9 cellular contexts compared by ENCODE assay signal in genomic region chr5:141753971-141754713, GRCh38.
DNase-seq lines count a peak whose midpoint lies in the region; ATAC-seq and TF ChIP-seq lines count a peak whose summit lies in the region.
"Had no signal": no experiment of that assay in that cellular context is flagged by ENCODE, and none has a peak within 500 bp of the region (broad histone marks: within the 10 kb centered on the region; RNA-seq: fewer than 3 reads in every experiment).

No MANE protein-coding gene starts in this region.

- no peak for TF ChIP-seq EP300 in transverse colon (IDR thresholded peaks at IDR 0.05; ENCODE audit: low read depth)

- intact Hi-C loops in right lobe of liver (cut with DNase I) (no loop called here), transverse colon (cut with DNase I; ENCODE audit: low total_unique reads) (no loop called here)

- no peaks in the 10 kb centered on the region for H3K9me3 ChIP-seq in right lobe of liver
- no peaks in the 10 kb centered on the region for H3K9me3 ChIP-seq in transverse colon

- H3K27me3 ChIP-seq in right lobe of liver (no peaks in the 10 kb centered on the region), transverse colon (peaks cover 42% of the 10 kb centered on the region)

- ATAC-seq in right lobe of liver (peak; percentile 10 to 54 (median 37)), GM18909 (IDR thresholded peaks at IDR 0.05; ENCODE audit: poor library complexity, unreplicated experiment) (no peak), GM19324 (IDR thresholded peaks at IDR 0.05; ENCODE audit: low FRiP score, unreplicated experiment) (no peak)

- H3K4me3 ChIP-seq in astrocyte of the spinal cord (ENCODE audit: low read depth, low read length): no peak overlapping the region
- no peak overlapping the region for H3K4me3 ChIP-seq in right lobe of liver
- H3K4me3 ChIP-seq in transverse colon: no peak overlapping the region

- POLR2A ChIA-PET in GM10248 (lab: Yijun Ruan, JAX): no interaction called here

- 8% methylated on average over 11 of the region's 11 CpGs for WGBS in right lobe of liver (ENCODE audit: insufficient coverage, low coverage, low lambda C conversion rate, missing lambda C conversion rate)
- 10 to 19% methylated on average over 7 to 11 of the region's 11 CpGs for WGBS in transverse colon (ENCODE audit: low coverage in 1 of 2), 2 donors

- H3K4me1 ChIP-seq in right lobe of liver (no peaks in the 10 kb centered on the region), transverse colon (no peaks in the 10 kb centered on the region)

- no peaks in the 10 kb centered on the region for H3K36me3 ChIP-seq in right lobe of liver
- no peaks in the 10 kb centered on the region for H3K36me3 ChIP-seq in transverse colon

- TF ChIP-seq POLR2A in right lobe of liver (IDR thresholded peaks at IDR 0.05): no peak
- TF ChIP-seq POLR2A in transverse colon (IDR thresholded peaks at IDR 0.05): no peak

- H3K27ac ChIP-seq in right lobe of liver: no peak overlapping the region
- no peak overlapping the region for H3K27ac ChIP-seq in transverse colon

- CTCF ChIA-PET in GM10248 (lab: Yijun Ruan, JAX): interaction anchor here (1.4 kb wide), 1 partner anchor 62 kb away, joined by 3 read pairs; no protein-coding TSS in a partner anchor

- in situ Hi-C loops in KBM-7 (cut with MboI; ENCODE audit: low pct_unique_long_range_greater_than_20kb, low sequenced_read_pairs): no loop called here
- in situ Hi-C loops in astrocyte of the spinal cord (cut with HindIII; ENCODE audit: low sequenced_read_pairs): no loop called here
- in situ Hi-C loops in transverse colon (cut with MboI; ENCODE audit: low pct_ligation_motif_present in 1 of 4, low pct_unique_long_range_greater_than_20kb in 1 of 4, low sequenced_read_pairs in 3 of 4): no loop called here

- TF ChIP-seq CTCF in GM10248 (IDR thresholded peaks at IDR 0.05; ENCODE audit: control extremely low read depth, extremely low read depth, low read depth, missing control alignments): no peak
- no peak for TF ChIP-seq CTCF in astrocyte of the spinal cord (IDR thresholded peaks at IDR 0.05; ENCODE audit: low read depth, low read length)
- no peak for TF ChIP-seq CTCF in right lobe of liver (IDR thresholded peaks at IDR 0.05)
- TF ChIP-seq CTCF in transverse colon (IDR thresholded peaks at IDR 0.05): no peak

- DNase-seq in GM10248 (ENCODE audit: extremely low spot score) (peak; percentile 55), KBM-7 (peak; percentile 65), astrocyte of the spinal cord (ENCODE audit: low read depth, low spot score) (peak; percentile 41), right lobe of liver (no peak), transverse colon (no peak), activated T-cell treated with anti-CD3 and anti-CD28 coated beads for 4 hours (no peak)
- DNase-seq: NCI-H446 treated with DMSO at 0.1 percent for 48 hours had no signal

Comparison
In these comparisons a context has a peak if more than half of its experiments do, and no peak if none do; other contexts are left out.
1. DNase-seq: peak in GM10248 (single experiment), KBM-7 (single experiment) and astrocyte of the spinal cord (single experiment); none in right lobe of liver (0 of 3), transverse colon (single experiment) and activated T-cell treated with anti-CD3 and anti-CD28 coated beads for 4 hours (single experiment).
2. ATAC-seq: peak in right lobe of liver (4 of 4); none in GM18909 (single experiment) and GM19324 (single experiment).